12 cellular contexts compared by ENCODE assay signal in the genomic region with DNA sequence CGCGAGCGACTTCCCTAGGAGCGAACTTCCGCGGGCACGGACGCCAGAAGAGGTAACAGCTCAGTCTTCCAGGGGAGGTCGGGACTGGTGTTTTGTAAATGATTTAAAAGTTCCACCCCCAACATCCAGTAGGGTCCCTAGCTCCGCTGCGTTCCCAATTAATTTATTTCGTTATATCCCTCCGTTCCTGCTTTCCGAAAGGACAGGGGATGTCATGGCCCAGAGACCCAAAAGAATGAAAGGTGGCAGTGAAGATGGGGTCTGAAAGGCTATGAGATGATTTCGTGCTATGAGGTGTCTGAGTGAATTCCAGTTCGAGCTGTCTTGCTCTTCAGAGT. TPM values are rescaled to one million over a fixed set of nuclear protein-coding genes. Genes with fewer than 3 reads are reported as not detected.
DNase-seq lines count a peak whose midpoint lies in the region; TF ChIP-seq lines count a peak whose summit lies in the region.
"Had no signal": no experiment of that assay in that cellular context is flagged by ENCODE, and none has a peak within 500 bp of the region (broad histone marks: within the 10 kb centered on the region; RNA-seq: fewer than 3 reads in every experiment).

No MANE protein-coding gene starts in this region.

- H3K27ac Mint-ChIP-seq in T-helper 1 cell treated with Interleukin-12 subunit alpha and Interleukin-12 subunit beta and Interleukin-4 antibody, amounts not matched to agents 30 μg/mL and 1 μg/mL, for 36 hours, result no peak overlapping the region
- no peak overlapping the region for H3K27ac Mint-ChIP-seq in activated T-helper 2 cell treated with anti-CD3 and anti-CD28 coated beads, Interferon-gamma antibody, Interleukin-2, Interleukin-4, amounts not matched to agents 10 μg/mL and 5 μg/mL and 100 μg/mL, durations not matched to agents 14 hours and 24 hours and 36 hours

- H3K27me3 Mint-ChIP-seq in T-helper 1 cell treated with Interleukin-12 subunit alpha and Interleukin-12 subunit beta and Interleukin-4 antibody, amounts not matched to agents 30 μg/mL and 1 μg/mL, for 36 hours (ENCODE audit: low read depth), result peaks cover 88% of the 10 kb centered on the region
- peaks cover 71% of the 10 kb centered on the region for H3K27me3 Mint-ChIP-seq in activated T-helper 2 cell treated with anti-CD3 and anti-CD28 coated beads, Interferon-gamma antibody, Interleukin-2, Interleukin-4, amounts not matched to agents 10 μg/mL and 5 μg/mL and 100 μg/mL, durations not matched to agents 14 hours and 24 hours and 36 hours (ENCODE audit: low read depth)

- TF ChIP-seq CTCF in spleen (IDR thresholded peaks at IDR 0.05 in 8 of 11, conservative IDR thresholded peaks at IDR 0.05 in 3 of 11), result no peak

- H3K4me1 Mint-ChIP-seq in T-helper 1 cell treated with Interleukin-12 subunit alpha and Interleukin-12 subunit beta and Interleukin-4 antibody, amounts not matched to agents 30 μg/mL and 1 μg/mL, for 36 hours (ENCODE audit: low read depth), result peaks cover 7% of the 10 kb centered on the region
- H3K4me1 Mint-ChIP-seq in activated T-helper 2 cell treated with anti-CD3 and anti-CD28 coated beads, Interferon-gamma antibody, Interleukin-2, Interleukin-4, amounts not matched to agents 10 μg/mL and 5 μg/mL and 100 μg/mL, durations not matched to agents 14 hours and 24 hours and 36 hours (ENCODE audit: low read depth), result peaks cover 4% of the 10 kb centered on the region

- peak overlapping the region; percentile 51; the same call in 1 of the 2 replicates for H3K4me3 ChIP-seq in iPS DF 6.9 (ENCODE audit: low read length)
- H3K4me3 ChIP-seq in spleen, result peak overlapping the region in 6 of 8 donors; percentile 30 to 61 (median 36)

- H3K4me1 ChIP-seq in iPS DF 6.9 (ENCODE audit: control insufficient read depth, insufficient read depth, low read length) (no peaks in the 10 kb centered on the region; the same call in 1 of the 2 replicates), spleen (peaks cover 4 to 17% (median 12%) of the 10 kb centered on the region in 6 donors)

- WGBS in iPS DF 6.9 (ENCODE audit: insufficient coverage, insufficient read length), result no CpG with 5 or more reads among the region's 16 CpGs
- WGBS in spleen, 5 donors, result 19 to 42% (median 23%) methylated on average over 13 to 16 of the region's 16 CpGs

- H3K9me3 Mint-ChIP-seq in T-helper 1 cell treated with Interleukin-12 subunit alpha and Interleukin-12 subunit beta and Interleukin-4 antibody, amounts not matched to agents 30 μg/mL and 1 μg/mL, for 36 hours, result no peaks in the 10 kb centered on the region
- H3K9me3 Mint-ChIP-seq in activated T-helper 2 cell treated with anti-CD3 and anti-CD28 coated beads, Interferon-gamma antibody, Interleukin-2, Interleukin-4, amounts not matched to agents 10 μg/mL and 5 μg/mL and 100 μg/mL, durations not matched to agents 14 hours and 24 hours and 36 hours, result no peaks in the 10 kb centered on the region

- peaks cover 34% of the 10 kb centered on the region for H3K27me3 ChIP-seq in iPS DF 6.9 (ENCODE audit: control insufficient read depth, insufficient read depth, low read length)
- H3K27me3 ChIP-seq in spleen (replicated peaks in 1 of 7), result peaks cover 0 to 53% (median 23%) of the 10 kb centered on the region in 7 donors

- no peak for TF ChIP-seq POLR2A in spleen (IDR thresholded peaks at IDR 0.05)

- no peaks in the 10 kb centered on the region for H3K36me3 Mint-ChIP-seq in T-helper 1 cell treated with Interleukin-12 subunit alpha and Interleukin-12 subunit beta and Interleukin-4 antibody, amounts not matched to agents 30 μg/mL and 1 μg/mL, for 36 hours (ENCODE audit: low read depth)
- H3K36me3 Mint-ChIP-seq in activated T-helper 2 cell treated with anti-CD3 and anti-CD28 coated beads, Interferon-gamma antibody, Interleukin-2, Interleukin-4, amounts not matched to agents 10 μg/mL and 5 μg/mL and 100 μg/mL, durations not matched to agents 14 hours and 24 hours and 36 hours (ENCODE audit: low read depth), result no peaks in the 10 kb centered on the region

- H3K27ac ChIP-seq in iPS DF 6.9 (ENCODE audit: low read length) (no peak overlapping the region), spleen (no peak overlapping the region)
- H3K27ac ChIP-seq: epithelial cell of prostate had no signal

- intact Hi-C loops in activated T-helper 2 cell treated with anti-CD3 and anti-CD28 coated beads, Interferon-gamma antibody, Interleukin-2, Interleukin-4, amounts not matched to agents 10 μg/mL and 5 μg/mL and 100 μg/mL, durations not matched to agents 14 hours and 24 hours and 36 hours (cut with micrococcal nuclease), result no loop called here
- intact Hi-C loops in spleen (cut with DNase I; ENCODE audit: low total_unique reads), result no loop called here

- H3K9me3 ChIP-seq in iPS DF 6.9 (ENCODE audit: control insufficient read depth, insufficient read depth, low read length) (no peaks in the 10 kb centered on the region), spleen (no peaks in the 10 kb centered on the region)

- no peaks in the 10 kb centered on the region for H3K36me3 ChIP-seq in iPS DF 6.9 (ENCODE audit: control insufficient read depth, insufficient read depth, low read length)
- H3K36me3 ChIP-seq in spleen, result no peaks in the 10 kb centered on the region

- DNase-seq in T-helper 1 cell (no peak), iPS DF 6.9 (ENCODE audit: low read depth, low spot score) (no peak), spleen (no peak), NCI-H526 treated with DMSO at 0.1 percent for 48 hours (lab: John Stamatoyannopoulos, UW) (no peak), NCI-H524 treated with DMSO at 0.1 percent for 48 hours (lab: John Stamatoyannopoulos, UW) (no peak), amniotic stem cell (lab: John Stamatoyannopoulos, UW) (no peak)
- no peak for DNase-seq in activated T-helper 2 cell treated with anti-CD3 and anti-CD28 coated beads, Interferon-gamma antibody, Interleukin-2, Interleukin-4, amounts not matched to agents 10 μg/mL and 5 μg/mL and 100 μg/mL, durations not matched to agents 14 hours and 24 hours and 36 hours (ENCODE audit: low spot score)
- DNase-seq: activated CD4-positive, alpha-beta T cell treated with anti-CD3 and anti-CD28 coated beads for 1 hour; NCI-H1694; small intestine had no signal

- peak overlapping the region; percentile 74 for H3K4me3 Mint-ChIP-seq in T-helper 1 cell treated with Interleukin-12 subunit alpha and Interleukin-12 subunit beta and Interleukin-4 antibody, amounts not matched to agents 30 μg/mL and 1 μg/mL, for 36 hours
- peak overlapping the region; percentile 69 for H3K4me3 Mint-ChIP-seq in activated T-helper 2 cell treated with anti-CD3 and anti-CD28 coated beads, Interferon-gamma antibody, Interleukin-2, Interleukin-4, amounts not matched to agents 10 μg/mL and 5 μg/mL and 100 μg/mL, durations not matched to agents 14 hours and 24 hours and 36 hours (ENCODE audit: low read depth)

RNA-seq across cellular contexts. Expression of gene SMIM43, which starts 0.4 kb away (rescaled TPM):
- not detected in 2 replicates for total RNA-seq in activated T-helper 2 cell treated with anti-CD3 and anti-CD28 coated beads, Interferon-gamma antibody, Interleukin-2, Interleukin-4, amounts not matched to agents 10 μg/mL and 5 μg/mL and 100 μg/mL, durations not matched to agents 14 hours and 24 hours and 36 hours
- total RNA-seq in spleen, result 1 to 10 TPM in 1 of 7 donors, under 1 TPM in 2, not detected in 4; 0.32 to 1.5 (median 0.52) TPM
- under 1 TPM; 0.13 to 0.35 (median 0.29) TPM for polyA plus RNA-seq in spleen

RNA-seq across cellular contexts. Expression of gene EXOSC9, which starts 35.8 kb away (rescaled TPM):
- 62.1 and 65.9 TPM in 2 replicates for total RNA-seq in activated T-helper 2 cell treated with anti-CD3 and anti-CD28 coated beads, Interferon-gamma antibody, Interleukin-2, Interleukin-4, amounts not matched to agents 10 μg/mL and 5 μg/mL and 100 μg/mL, durations not matched to agents 14 hours and 24 hours and 36 hours
- 10 to 100 TPM; 20.6 to 41.5 (median 24.3) TPM for total RNA-seq in spleen
- polyA plus RNA-seq in spleen, result 10 to 100 TPM; 21.2 to 26.3 (median 21.9) TPM

RNA-seq across cellular contexts. Expression of gene CCNA2, which starts 58.3 kb away (rescaled TPM):
- 74.7 and 75.1 TPM in 2 replicates for total RNA-seq in activated T-helper 2 cell treated with anti-CD3 and anti-CD28 coated beads, Interferon-gamma antibody, Interleukin-2, Interleukin-4, amounts not matched to agents 10 μg/mL and 5 μg/mL and 100 μg/mL, durations not matched to agents 14 hours and 24 hours and 36 hours
- 10 to 100 TPM in 1 of 7 donors, 1 to 10 TPM in 6; 2.3 to 10.9 (median 6.0) TPM for total RNA-seq in spleen
- polyA plus RNA-seq in spleen, result 1 to 10 TPM; 2.1 to 8.3 (median 5.8) TPM
